Comparison of ENCODE assay signal across 16 cellular contexts in the genomic region with DNA sequence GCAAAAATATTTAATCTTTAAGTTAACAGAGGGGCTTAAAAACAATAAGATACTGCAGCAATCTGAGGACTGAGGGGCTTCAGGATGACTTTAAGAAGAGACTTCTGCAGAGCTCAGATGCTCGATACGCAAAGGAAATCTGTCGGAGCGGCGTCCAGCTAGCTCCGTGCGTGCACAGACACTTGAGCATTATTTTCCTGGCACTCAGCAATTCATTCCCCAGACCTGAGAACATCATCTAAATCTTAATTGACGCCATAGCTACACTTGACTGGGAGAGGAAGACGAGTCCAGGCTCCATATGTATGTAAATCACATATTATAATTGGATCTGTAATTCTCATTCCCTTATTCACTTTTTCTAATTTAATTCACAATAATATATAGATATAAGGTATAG.
DNase-seq lines count a peak whose midpoint lies in the region; TF ChIP-seq lines count a peak whose summit lies in the region.
"Had no signal": no experiment of that assay in that cellular context is flagged by ENCODE, and none has a peak within 500 bp of the region (broad histone marks: within the 10 kb centered on the region; RNA-seq: fewer than 3 reads in every experiment).

No MANE protein-coding gene starts in this region.

- peaks cover 100% of the 10 kb centered on the region for H3K4me1 ChIP-seq in OCI-LY7 (ENCODE audit: insufficient read depth, low read length, poor library complexity, severe bottlenecking)
- H3K4me1 ChIP-seq in effector memory CD4-positive, alpha-beta T cell (ENCODE audit: control insufficient read depth, insufficient read depth, low read length, poor library complexity, severe bottlenecking) = no peaks in the 10 kb centered on the region
- H3K4me1 ChIP-seq: Caco-2 had no signal

- POLR2A ChIA-PET in OCI-LY7 (lab: Charles Lee) = interaction anchor here (0.6 to 5.1 kb wide), 9 partner anchors 37 to 1092 kb away, joined by 3 to 26 read pairs (median 4); no protein-coding TSS in a partner anchor

- CTCF ChIA-PET in OCI-LY7 (lab: Charles Lee; ENCODE audit: unreplicated experiment) = no interaction called here

- H3K9me2 ChIP-seq in OCI-LY7 (ENCODE audit: insufficient read depth, low read length) = no peaks in the 10 kb centered on the region

- no peaks in the 10 kb centered on the region for H4K20me1 ChIP-seq in OCI-LY7 (ENCODE audit: insufficient read depth, low read length)

- peaks cover 8% of the 10 kb centered on the region; the same call in 1 of the 2 replicates for H3K9me3 ChIP-seq in OCI-LY7 (ENCODE audit: low read length)
- H3K9me3 ChIP-seq in effector memory CD4-positive, alpha-beta T cell (ENCODE audit: control insufficient read depth, low read length) = no peaks in the 10 kb centered on the region
- H3K9me3 ChIP-seq: Caco-2 had no signal

- no peak overlapping the region for H3K27ac ChIP-seq in OCI-LY7 (ENCODE audit: low read depth, low read length, poor library complexity, severe bottlenecking)
- H3K27ac ChIP-seq in effector memory CD4-positive, alpha-beta T cell (ENCODE audit: insufficient read depth, low read length, poor library complexity, severe bottlenecking) = no peak overlapping the region
- H3K27ac ChIP-seq: C4-2B had no signal

- intact Hi-C loops in OCI-LY7 (cut with micrococcal nuclease; ENCODE audit: unreplicated experiment) = loop anchor here (5.0 to 10.0 kb wide), 2 partner anchors 187 to 420 kb away; a partner anchor contains a TSS

- BruUV-seq in OCI-LY7 (replicated peaks; lab: Mats Ljungman, UMichigan) = no TSS peak

- 0 out of 2 replicates have a peak overlapping the region, but pooled peaks have one; percentile 7 for H2AFZ ChIP-seq in OCI-LY7 (ENCODE audit: low read length)

- no peaks in the 10 kb centered on the region for H3K79me2 ChIP-seq in OCI-LY7 (ENCODE audit: insufficient read depth, low read depth, low read length)

- no peak overlapping the region for H3K4me2 ChIP-seq in OCI-LY7 (ENCODE audit: low read length)

- DNase-seq in AG10803 (ENCODE audit: low read depth) (peak; percentile 27), OCI-LY7 (ENCODE audit: low spot score) (no peak), fibroblast of the aortic adventitia (ENCODE audit: low read depth) (peak; percentile 6), NCI-H2227 treated with DMSO at 0.1 percent for 48 hours (lab: John Stamatoyannopoulos, UW) (no peak), DMS 273 (lab: John Stamatoyannopoulos, UW; ENCODE audit: unreplicated experiment) (no peak)
- no peak for DNase-seq in effector memory CD4-positive, alpha-beta T cell
- no peak for DNase-seq in activated naive CD4-positive, alpha-beta T cell treated with anti-CD3 and anti-CD28 coated beads, Interleukin-2, amount 50 U/mL, for 16 hours
- DNase-seq: 8988T; AML-193; Caco-2; CD4-positive, alpha-beta T cell; DMS153; DMS79; GDM1; H9 had no signal

- peaks cover 8% of the 10 kb centered on the region for H3K36me3 ChIP-seq in OCI-LY7 (ENCODE audit: insufficient read depth, low read length)
- H3K36me3 ChIP-seq in effector memory CD4-positive, alpha-beta T cell (ENCODE audit: control insufficient read depth, insufficient read depth, low read length) = no peaks in the 10 kb centered on the region

- H3K27me3 ChIP-seq in effector memory CD4-positive, alpha-beta T cell (replicated peaks; ENCODE audit: control insufficient read depth, insufficient read depth, low read length, poor library complexity, severe bottlenecking) = peaks cover 3% of the 10 kb centered on the region

- TF ChIP-seq CTCF in AG10803 (conservative IDR thresholded peaks at IDR 0.05; ENCODE audit: low read length) (no peak), OCI-LY7 (conservative IDR thresholded peaks at IDR 0.05; ENCODE audit: low read length) (no peak), fibroblast of the aortic adventitia (IDR thresholded peaks at IDR 0.05; ENCODE audit: insufficient read depth, low read length) (no peak)

- H3K4me3 ChIP-seq in AG10803 (ENCODE audit: low read length) (no peak overlapping the region), OCI-LY7 (ENCODE audit: low read depth, low read length, poor library complexity, severe bottlenecking) (no peak overlapping the region), fibroblast of the aortic adventitia (ENCODE audit: low read depth, low read length) (no peak overlapping the region)
- H3K4me3 ChIP-seq in effector memory CD4-positive, alpha-beta T cell (ENCODE audit: insufficient read depth, low read depth, low read length, poor library complexity, severe bottlenecking) = no peak overlapping the region

Comparison
In these comparisons a context has a peak if more than half of its experiments do, and no peak if none do; other contexts are left out.
1. DNase-seq: peak in AG10803 (single experiment) and fibroblast of the aortic adventitia (single experiment); none in OCI-LY7 (single experiment), NCI-H2227 treated with DMSO at 0.1 percent for 48 hours (single experiment), effector memory CD4-positive, alpha-beta T cell (0 of 3), activated naive CD4-positive, alpha-beta T cell treated with anti-CD3 and anti-CD28 coated beads, Interleukin-2, amount 50 U/mL, for 16 hours (single experiment) and DMS 273 (single experiment).